Comparison of ENCODE assay signal across 26 cellular contexts in genomic region chr20:56929606-56930005, GRCh38.
DNase-seq lines count a peak whose midpoint lies in the region; ATAC-seq and TF ChIP-seq lines count a peak whose summit lies in the region.
"Had no signal": no experiment of that assay in that cellular context is flagged by ENCODE, and none has a peak within 500 bp of the region (broad histone marks: within the 10 kb centered on the region; RNA-seq: fewer than 3 reads in every experiment).

No MANE protein-coding gene starts in this region.

- no peak overlapping the region for H2BK12ac ChIP-seq in H9 (ENCODE audit: insufficient read length, low read depth, low read length)

- no peaks in the 10 kb centered on the region for H3K9me3 ChIP-seq in H9 (ENCODE audit: control insufficient read depth, low read depth, low read length)

- no peak overlapping the region for H3K27ac Mint-ChIP-seq in H9
- peak overlapping the region; percentile 12; the same call in 1 of the 2 replicates for H3K27ac Mint-ChIP-seq in WTC11
- H3K27ac Mint-ChIP-seq in activated naive CD8-positive, alpha-beta T cell treated with anti-CD3 and anti-CD28 coated beads, Interleukin-2, amount 50 U/mL, for 24 hours, result no peak overlapping the region
- H3K27ac Mint-ChIP-seq in activated T-cell treated with anti-CD3 and anti-CD28 coated beads, Interleukin-2, amount 50 U/mL, for 72 hours, result no peak overlapping the region
- H3K27ac Mint-ChIP-seq: CD4-positive, alpha-beta T cell had no signal

- POLR2A ChIA-PET in WTC11 (lab: Charles Lee), result no interaction called here

- no peaks in the 10 kb centered on the region; a peak in 1 of 7 replicates for H3K36me3 Mint-ChIP-seq in H9 (ENCODE audit: insufficient read depth in 1 of 3, low read depth in 3 of 3)
- no peaks in the 10 kb centered on the region for H3K36me3 Mint-ChIP-seq in WTC11
- no peaks in the 10 kb centered on the region for H3K36me3 Mint-ChIP-seq in activated naive CD8-positive, alpha-beta T cell treated with anti-CD3 and anti-CD28 coated beads, Interleukin-2, amount 50 U/mL, for 24 hours (ENCODE audit: low read depth)
- no peaks in the 10 kb centered on the region for H3K36me3 Mint-ChIP-seq in activated T-cell treated with anti-CD3 and anti-CD28 coated beads, Interleukin-2, amount 50 U/mL, for 72 hours (ENCODE audit: insufficient read depth in 2 of 2)

- H2BK20ac ChIP-seq in H9 (ENCODE audit: low read depth, low read length, poor library complexity, severe bottlenecking), result no peak overlapping the region

- peaks cover 11% of the 10 kb centered on the region for H3K23me2 ChIP-seq in H9 (ENCODE audit: insufficient read length, low read depth, low read length, poor library complexity, severe bottlenecking)

- ATAC-seq in WTC11 (no peak), GM19035 (IDR thresholded peaks at IDR 0.05; ENCODE audit: unreplicated experiment) (no peak)
- no peak for ATAC-seq in activated naive CD8-positive, alpha-beta T cell treated with anti-CD3 and anti-CD28 coated beads, Interleukin-2, amount 50 U/mL, for 24 hours
- no peak for ATAC-seq in activated T-cell treated with anti-CD3 and anti-CD28 coated beads, Interleukin-2, amount 50 U/mL, for 72 hours (replicated peaks in 1 of 2)
- ATAC-seq: K562, Right ventricle myocardium inferior, SK-N-SH treated with all-trans-retinoic acid at 6 μM for 48 hours had no signal

- H2AK5ac ChIP-seq in H9 (ENCODE audit: insufficient read length, low read length), result no peak overlapping the region

- H3K27ac ChIP-seq in H9 (ENCODE audit: insufficient read length, low read depth, low read length), result no peak overlapping the region
- H3K27ac ChIP-seq: BLaER1 treated with 17β-estradiol and CSF1 and Interleukin-3, amounts not matched to agents 10 nM and 100 nM; GM23248; PC-9; SJCRH30 had no signal

- H3K4ac ChIP-seq in H9 (ENCODE audit: low read depth, low read length), result no peak overlapping the region

- no peak overlapping the region for H3K14ac ChIP-seq in H9 (ENCODE audit: insufficient read depth, low read length)

- H3K4me1 Mint-ChIP-seq in H9, result peaks cover 55 to 58% of the 10 kb centered on the region in 2 experiments
- peaks cover 58% of the 10 kb centered on the region for H3K4me1 Mint-ChIP-seq in WTC11
- no peaks in the 10 kb centered on the region for H3K4me1 Mint-ChIP-seq in activated naive CD8-positive, alpha-beta T cell treated with anti-CD3 and anti-CD28 coated beads, Interleukin-2, amount 50 U/mL, for 24 hours
- no peaks in the 10 kb centered on the region for H3K4me1 Mint-ChIP-seq in activated T-cell treated with anti-CD3 and anti-CD28 coated beads, Interleukin-2, amount 50 U/mL, for 72 hours (ENCODE audit: low read depth)

- H4K8ac ChIP-seq in H9 (replicated peaks; ENCODE audit: insufficient read length, low read depth, low read length), result no peak overlapping the region

- H3K4me3 Mint-ChIP-seq in H9 (peak overlapping the region; percentile 31 to 66; a peak in 4 of 5 replicates), WTC11 (peak overlapping the region; percentile 44)
- no peak overlapping the region for H3K4me3 Mint-ChIP-seq in activated naive CD8-positive, alpha-beta T cell treated with anti-CD3 and anti-CD28 coated beads, Interleukin-2, amount 50 U/mL, for 24 hours
- no peak overlapping the region for H3K4me3 Mint-ChIP-seq in activated T-cell treated with anti-CD3 and anti-CD28 coated beads, Interleukin-2, amount 50 U/mL, for 72 hours
- H3K4me3 Mint-ChIP-seq: CD4-positive, alpha-beta T cell had no signal

- H4K20me1 ChIP-seq in H9 (ENCODE audit: control insufficient read depth, insufficient read depth, insufficient read length), result no peaks in the 10 kb centered on the region
- H4K20me1 ChIP-seq: BLaER1 treated with 17β-estradiol and CSF1 and Interleukin-3, amounts not matched to agents 10 nM and 100 nM had no signal

- no peak overlapping the region for H3K23ac ChIP-seq in H9 (ENCODE audit: insufficient read length, low read depth, low read length)

- no peak overlapping the region for H3T11ph ChIP-seq in H9 (ENCODE audit: low read length)

- H4K91ac ChIP-seq in H9 (ENCODE audit: insufficient read length, low read depth, low read length), result no peak overlapping the region

- no peak overlapping the region for H3K18ac ChIP-seq in H9 (ENCODE audit: insufficient read length, low read depth, low read length)

- H2BK120ac ChIP-seq in H9 (ENCODE audit: low read depth, low read length, poor library complexity, severe bottlenecking), result no peak overlapping the region

- peaks cover 12% of the 10 kb centered on the region; the same call in 1 of the 2 replicates for H3K4me1 ChIP-seq in H9 (ENCODE audit: insufficient read depth, low read length)
- H3K4me1 ChIP-seq: BLaER1 treated with 17β-estradiol and CSF1 and Interleukin-3, amounts not matched to agents 10 nM and 100 nM; SJCRH30 had no signal

- peaks cover 12% of the 10 kb centered on the region; the same call in 1 of the 2 replicates for H3K27me3 ChIP-seq in H9 (ENCODE audit: insufficient read depth, low read length)

- DNase-seq in H9, result no peak
- DNase-seq in WTC11 (ENCODE audit: low spot score), result no peak
- peak; percentile 33 for DNase-seq in iPS-NIHi11 (ENCODE audit: low spot score)
- peak; percentile 36 for DNase-seq in retina
- no peak for DNase-seq in activated naive CD8-positive, alpha-beta T cell treated with anti-CD3 and anti-CD28 coated beads, Interleukin-2, amount 50 U/mL, for 24 hours
- DNase-seq in activated T-cell treated with anti-CD3 and anti-CD28 coated beads, Interleukin-2, amount 50 U/mL, for 72 hours, result no peak
- DNase-seq in NCI-H1092 (lab: John Stamatoyannopoulos, UW), result no peak
- DNase-seq: CD4-positive, alpha-beta T cell; GF-D8; GM23248; HCEC 1CT; Kasumi-1; NCI-H1105 treated with DMSO at 0.1 percent for 48 hours; NCI-H146; NCI-H1930; NCI-H446; NCI-H526; NCI-H82; NK-92 treated with Interleukin-12 subunit alpha and Interleukin-12 subunit beta, amount 100 ng/mL, for 24 hours; PC-9; SJCRH30 had no signal

- H3K9ac ChIP-seq in H9 (ENCODE audit: extremely low read depth, insufficient read length, low read length), result no peak overlapping the region
- H3K9ac ChIP-seq: BLaER1 treated with 17β-estradiol and CSF1 and Interleukin-3, amounts not matched to agents 10 nM and 100 nM; GM23248 had no signal

- H3K9me3 Mint-ChIP-seq in H9 (no peaks in the 10 kb centered on the region; a peak in 1 of 5 replicates), WTC11 (no peaks in the 10 kb centered on the region)
- no peaks in the 10 kb centered on the region for H3K9me3 Mint-ChIP-seq in activated naive CD8-positive, alpha-beta T cell treated with anti-CD3 and anti-CD28 coated beads, Interleukin-2, amount 50 U/mL, for 24 hours
- H3K9me3 Mint-ChIP-seq in activated T-cell treated with anti-CD3 and anti-CD28 coated beads, Interleukin-2, amount 50 U/mL, for 72 hours, result peaks cover 0 to 1% of the 10 kb centered on the region in 2 donors
- H3K9me3 Mint-ChIP-seq: CD4-positive, alpha-beta T cell had no signal

- H3K27me3 Mint-ChIP-seq in H9 (ENCODE audit: low read depth), result peaks cover 42% of the 10 kb centered on the region
- peaks cover 55% of the 10 kb centered on the region for H3K27me3 Mint-ChIP-seq in WTC11 (ENCODE audit: low read depth)
- H3K27me3 Mint-ChIP-seq in activated naive CD8-positive, alpha-beta T cell treated with anti-CD3 and anti-CD28 coated beads, Interleukin-2, amount 50 U/mL, for 24 hours, result peaks cover 52% of the 10 kb centered on the region
- peaks cover 59% of the 10 kb centered on the region for H3K27me3 Mint-ChIP-seq in activated T-cell treated with anti-CD3 and anti-CD28 coated beads, Interleukin-2, amount 50 U/mL, for 72 hours (ENCODE audit: low read depth)

- no peak for TF ChIP-seq CTCF in H9 (conservative IDR thresholded peaks at IDR 0.05)
- TF ChIP-seq CTCF in WTC11 (IDR thresholded peaks at IDR 0.05), result no peak

- no peak overlapping the region for H4K5ac ChIP-seq in H9 (ENCODE audit: insufficient read length, low read depth, low read length)

- H2BK15ac ChIP-seq in H9 (ENCODE audit: low read depth, low read length), result no peak overlapping the region

- no peak overlapping the region for H3K56ac ChIP-seq in H9 (ENCODE audit: insufficient read length, low read depth, low read length)

- WGBS in H9 (ENCODE audit: extremely low coverage, insufficient read length, low lambda C conversion rate), result no CpG with 5 or more reads among the region's 7 CpGs

- peak overlapping the region; percentile 57 for H3K4me2 ChIP-seq in H9 (ENCODE audit: insufficient read depth, insufficient read length, low read length)
- H3K4me2 ChIP-seq: BLaER1 treated with 17β-estradiol and CSF1 and Interleukin-3, amounts not matched to agents 10 nM and 100 nM; PC-9 had no signal

- no peak overlapping the region for H2BK5ac ChIP-seq in H9 (ENCODE audit: insufficient read length, low read length)

- no peaks in the 10 kb centered on the region for H3K79me2 ChIP-seq in H9 (ENCODE audit: insufficient read depth, low read length)

- no peak overlapping the region for H2AFZ ChIP-seq in H9 (ENCODE audit: low read length)
- H2AFZ ChIP-seq: GM23248, PC-9 had no signal

- CTCF ChIA-PET in WTC11 (lab: Charles Lee), result interaction anchor here (0.7 to 1.5 kb wide), 3 partner anchors 44 to 300 kb away, joined by 3 to 8 read pairs (median 5); partner anchors contain the start of gene TFAP2C

- no peaks in the 10 kb centered on the region for H3K79me1 ChIP-seq in H9 (ENCODE audit: insufficient read depth, low read depth, low read length, poor library complexity, severe bottlenecking)

TF ChIP-seq in WTC11, 78 proteins besides CTCF, POLR2A, EP300 and RAD21:
- no peak for TF ChIP-seq ZNF425 (CRISPR knock-in tag; conservative IDR thresholded peaks at IDR 0.05)

Comparison
In these comparisons a context has a peak if more than half of its experiments do, and no peak if none do; other contexts are left out.
1. DNase-seq: peak in iPS-NIHi11 (single experiment) and retina (single experiment); none in H9 (single experiment), WTC11 (single experiment), activated naive CD8-positive, alpha-beta T cell treated with anti-CD3 and anti-CD28 coated beads, Interleukin-2, amount 50 U/mL, for 24 hours (single experiment), activated T-cell treated with anti-CD3 and anti-CD28 coated beads, Interleukin-2, amount 50 U/mL, for 72 hours (0 of 2) and NCI-H1092 (single experiment).
2. H3K4me3 Mint-ChIP-seq: peak in H9 (2 of 2) and WTC11 (single experiment); none in activated naive CD8-positive, alpha-beta T cell treated with anti-CD3 and anti-CD28 coated beads, Interleukin-2, amount 50 U/mL, for 24 hours (single experiment) and activated T-cell treated with anti-CD3 and anti-CD28 coated beads, Interleukin-2, amount 50 U/mL, for 72 hours (0 of 2).